In the genomic region with DNA sequence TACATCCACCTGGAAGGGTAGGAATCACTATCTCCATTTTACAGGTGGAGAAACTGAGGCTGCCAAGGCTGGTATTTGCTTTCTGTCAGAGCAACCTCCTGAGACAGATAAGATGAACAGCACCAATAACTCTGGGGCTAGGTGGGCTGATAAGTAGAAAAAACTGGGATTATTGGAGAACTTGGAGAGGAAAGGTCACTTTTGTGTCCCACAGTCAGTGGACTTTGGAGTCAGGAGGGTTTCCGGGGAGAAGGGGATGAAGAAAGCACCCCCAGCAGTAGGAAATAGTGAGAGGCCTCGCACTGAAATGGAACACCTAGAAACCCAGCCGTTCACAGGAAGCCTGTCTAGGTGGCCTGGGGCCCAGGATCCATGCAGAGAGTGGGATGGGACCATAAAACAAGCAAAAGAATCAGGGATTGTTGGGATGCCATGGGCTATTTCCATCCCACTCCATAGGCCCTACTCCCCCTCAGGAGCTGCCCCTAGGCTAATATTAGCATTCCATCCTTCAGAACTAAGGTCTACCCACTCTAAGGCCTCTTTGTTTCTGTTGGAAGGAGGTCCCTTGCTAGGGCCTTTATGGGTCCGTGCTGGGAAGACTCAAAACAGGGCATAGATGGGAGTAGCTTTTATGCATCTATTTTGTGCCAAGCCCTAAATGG, we compare ENCODE assay signal across 1 cellular context.
TF ChIP-seq lines count a peak whose summit lies in the region.

No MANE protein-coding gene starts in this region.

TF ChIP-seq in HepG2, 621 proteins besides CTCF, POLR2A, EP300 and RAD21 (continues in another document):
- TF ChIP-seq ZNF510 (CRISPR knock-in tag; IDR thresholded peaks at IDR 0.05; ENCODE audit: low read depth) (no peak), ZBTB1 (CRISPR knock-in tag; IDR thresholded peaks at IDR 0.05; ENCODE audit: borderline replicate concordance) (no peak), ZNF598 (CRISPR knock-in tag; IDR thresholded peaks at IDR 0.05; ENCODE audit: borderline replicate concordance) (no peak), ZNF350 (CRISPR knock-in tag; IDR thresholded peaks at IDR 0.05; ENCODE audit: borderline replicate concordance, low read depth) (no peak), ZNF678 (CRISPR knock-in tag; IDR thresholded peaks at IDR 0.05) (no peak), PHB2 (IDR thresholded peaks at IDR 0.05; ENCODE audit: partially characterized antibody) (no peak), NAIF1 (CRISPR knock-in tag; IDR thresholded peaks at IDR 0.05; ENCODE audit: borderline replicate concordance) (no peak), SIN3A (IDR thresholded peaks at IDR 0.05; ENCODE audit: borderline replicate concordance, low read depth, low read length) (no peak), TBP (CRISPR knock-in tag; IDR thresholded peaks at IDR 0.05) (no peak), TP53 (CRISPR knock-in tag; conservative IDR thresholded peaks at IDR 0.05) (0 out of 2 replicates have a peak, but pooled peaks have one; percentile 44), ELF4 (CRISPR knock-in tag; IDR thresholded peaks at IDR 0.05; ENCODE audit: borderline replicate concordance) (no peak), HOXD1 (CRISPR knock-in tag; IDR thresholded peaks at IDR 0.05) (0 out of 2 replicates have a peak, but pooled peaks have one; percentile 54), MXD4 (CRISPR knock-in tag; IDR thresholded peaks at IDR 0.05) (0 out of 2 replicates have a peak, but pooled peaks have one; percentile 31), ZFY (CRISPR knock-in tag; IDR thresholded peaks at IDR 0.05) (peak; percentile 53), ZBTB7B (CRISPR knock-in tag; IDR thresholded peaks at IDR 0.05) (peak; percentile 77; the same call in 1 of the 2 replicates), ADNP (CRISPR knock-in tag; IDR thresholded peaks at IDR 0.05) (peak; percentile 62; the same call in 1 of the 2 replicates), EHMT2 (IDR thresholded peaks at IDR 0.05; ENCODE audit: borderline replicate concordance, low read depth, low read length) (0 out of 2 replicates have a peak, but pooled peaks have one; percentile 30), ZNF263 (CRISPR knock-in tag; IDR thresholded peaks at IDR 0.05) (0 out of 2 replicates have a peak, but pooled peaks have one; percentile 25), BRD4 (CRISPR knock-in tag; IDR thresholded peaks at IDR 0.05) (peak; percentile 80), ZNF10 (CRISPR knock-in tag; IDR thresholded peaks at IDR 0.05; ENCODE audit: borderline replicate concordance, low read depth) (no peak), JDP2 (CRISPR knock-in tag; IDR thresholded peaks at IDR 0.05; ENCODE audit: borderline replicate concordance) (no peak), NCOR1 (IDR thresholded peaks at IDR 0.05; ENCODE audit: borderline replicate concordance, low read length) (peak; percentile 59), MYNN (CRISPR knock-in tag; IDR thresholded peaks at IDR 0.05; ENCODE audit: low read depth) (no peak), ZFP1 (CRISPR knock-in tag; IDR thresholded peaks at IDR 0.05) (no peak), NONO (IDR thresholded peaks at IDR 0.05) (no peak), NONO (CRISPR knock-in tag; conservative IDR thresholded peaks at IDR 0.05) (peak; percentile 51; the same call in 1 of the 2 replicates), ZNF275 (CRISPR knock-in tag; IDR thresholded peaks at IDR 0.05; ENCODE audit: borderline replicate concordance) (no peak), LCORL (IDR thresholded peaks at IDR 0.05) (no peak), LCORL (CRISPR knock-in tag; IDR thresholded peaks at IDR 0.05) (peak; percentile 41; the same call in 1 of the 2 replicates), KLF9 (CRISPR knock-in tag; IDR thresholded peaks at IDR 0.05; ENCODE audit: low read depth) (no peak), NR0B2 (CRISPR knock-in tag; IDR thresholded peaks at IDR 0.05) (no peak; the same call in 1 of the 2 replicates), ZNF281 (CRISPR knock-in tag; IDR thresholded peaks at IDR 0.05; ENCODE audit: borderline replicate concordance) (no peak), NR2F6 (IDR thresholded peaks at IDR 0.05) (peak; percentile 52), NR2F6 (CRISPR knock-in tag; IDR thresholded peaks at IDR 0.05) (peak; percentile 61), ZMYM2 (CRISPR knock-in tag; IDR thresholded peaks at IDR 0.05) (0 out of 2 replicates have a peak, but pooled peaks have one; percentile 39), TBX2 (CRISPR knock-in tag; IDR thresholded peaks at IDR 0.05; ENCODE audit: borderline replicate concordance) (peak; percentile 31; the same call in 1 of the 2 replicates), ZNF766 (CRISPR knock-in tag; IDR thresholded peaks at IDR 0.05; ENCODE audit: borderline replicate concordance) (0 out of 2 replicates have a peak, but pooled peaks have one; percentile 60), TEF (CRISPR knock-in tag; IDR thresholded peaks at IDR 0.05) (no peak), ETV5 (CRISPR knock-in tag; IDR thresholded peaks at IDR 0.05; ENCODE audit: borderline replicate concordance) (peak; percentile 60; the same call in 1 of the 2 replicates), ZNF780A (CRISPR knock-in tag; IDR thresholded peaks at IDR 0.05) (no peak), ZNF230 (CRISPR knock-in tag; IDR thresholded peaks at IDR 0.05) (no peak), NR2F2 (IDR thresholded peaks at IDR 0.05; ENCODE audit: borderline replicate concordance, low read depth) (peak; percentile 32; the same call in 1 of the 2 replicates), GABPA (IDR thresholded peaks at IDR 0.05; ENCODE audit: low read depth, low read length) (no peak), GABPA (CRISPR knock-in tag; IDR thresholded peaks at IDR 0.05; ENCODE audit: low read depth) (peak; percentile 36; the same call in 1 of the 2 replicates), ZNF605 (CRISPR knock-in tag; IDR thresholded peaks at IDR 0.05) (no peak)
- TF ChIP-seq, protein P1, sequence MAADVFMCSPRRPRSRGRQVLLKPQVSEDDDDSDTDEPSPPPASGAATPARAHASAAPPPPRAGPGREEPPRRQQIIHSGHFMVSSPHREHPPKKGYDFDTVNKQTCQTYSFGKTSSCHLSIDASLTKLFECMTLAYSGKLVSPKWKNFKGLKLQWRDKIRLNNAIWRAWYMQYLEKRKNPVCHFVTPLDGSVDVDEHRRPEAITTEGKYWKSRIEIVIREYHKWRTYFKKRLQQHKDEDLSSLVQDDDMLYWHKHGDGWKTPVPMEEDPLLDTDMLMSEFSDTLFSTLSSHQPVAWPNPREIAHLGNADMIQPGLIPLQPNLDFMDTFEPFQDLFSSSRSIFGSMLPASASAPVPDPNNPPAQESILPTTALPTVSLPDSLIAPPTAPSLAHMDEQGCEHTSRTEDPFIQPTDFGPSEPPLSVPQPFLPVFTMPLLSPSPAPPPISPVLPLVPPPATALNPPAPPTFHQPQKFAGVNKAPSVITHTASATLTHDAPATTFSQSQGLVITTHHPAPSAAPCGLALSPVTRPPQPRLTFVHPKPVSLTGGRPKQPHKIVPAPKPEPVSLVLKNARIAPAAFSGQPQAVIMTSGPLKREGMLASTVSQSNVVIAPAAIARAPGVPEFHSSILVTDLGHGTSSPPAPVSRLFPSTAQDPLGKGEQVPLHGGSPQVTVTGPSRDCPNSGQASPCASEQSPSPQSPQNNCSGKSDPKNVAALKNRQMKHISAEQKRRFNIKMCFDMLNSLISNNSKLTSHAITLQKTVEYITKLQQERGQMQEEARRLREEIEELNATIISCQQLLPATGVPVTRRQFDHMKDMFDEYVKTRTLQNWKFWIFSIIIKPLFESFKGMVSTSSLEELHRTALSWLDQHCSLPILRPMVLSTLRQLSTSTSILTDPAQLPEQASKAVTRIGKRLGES (CRISPR knock-in tag; IDR thresholded peaks at IDR 0.05; ENCODE audit: borderline replicate concordance) = no peak
- TF ChIP-seq, protein P2, sequence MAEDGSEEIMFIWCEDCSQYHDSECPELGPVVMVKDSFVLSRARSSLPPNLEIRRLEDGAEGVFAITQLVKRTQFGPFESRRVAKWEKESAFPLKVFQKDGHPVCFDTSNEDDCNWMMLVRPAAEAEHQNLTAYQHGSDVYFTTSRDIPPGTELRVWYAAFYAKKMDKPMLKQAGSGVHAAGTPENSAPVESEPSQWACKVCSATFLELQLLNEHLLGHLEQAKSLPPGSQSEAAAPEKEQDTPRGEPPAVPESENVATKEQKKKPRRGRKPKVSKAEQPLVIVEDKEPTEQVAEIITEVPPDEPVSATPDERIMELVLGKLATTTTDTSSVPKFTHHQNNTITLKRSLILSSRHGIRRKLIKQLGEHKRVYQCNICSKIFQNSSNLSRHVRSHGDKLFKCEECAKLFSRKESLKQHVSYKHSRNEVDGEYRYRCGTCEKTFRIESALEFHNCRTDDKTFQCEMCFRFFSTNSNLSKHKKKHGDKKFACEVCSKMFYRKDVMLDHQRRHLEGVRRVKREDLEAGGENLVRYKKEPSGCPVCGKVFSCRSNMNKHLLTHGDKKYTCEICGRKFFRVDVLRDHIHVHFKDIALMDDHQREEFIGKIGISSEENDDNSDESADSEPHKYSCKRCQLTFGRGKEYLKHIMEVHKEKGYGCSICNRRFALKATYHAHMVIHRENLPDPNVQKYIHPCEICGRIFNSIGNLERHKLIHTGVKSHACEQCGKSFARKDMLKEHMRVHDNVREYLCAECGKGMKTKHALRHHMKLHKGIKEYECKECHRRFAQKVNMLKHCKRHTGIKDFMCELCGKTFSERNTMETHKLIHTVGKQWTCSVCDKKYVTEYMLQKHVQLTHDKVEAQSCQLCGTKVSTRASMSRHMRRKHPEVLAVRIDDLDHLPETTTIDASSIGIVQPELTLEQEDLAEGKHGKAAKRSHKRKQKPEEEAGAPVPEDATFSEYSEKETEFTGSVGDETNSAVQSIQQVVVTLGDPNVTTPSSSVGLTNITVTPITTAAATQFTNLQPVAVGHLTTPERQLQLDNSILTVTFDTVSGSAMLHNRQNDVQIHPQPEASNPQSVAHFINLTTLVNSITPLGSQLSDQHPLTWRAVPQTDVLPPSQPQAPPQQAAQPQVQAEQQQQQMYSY (CRISPR knock-in tag; IDR thresholded peaks at IDR 0.05) = 0 out of 2 replicates have a peak, but pooled peaks have one; percentile 27
- TF ChIP-seq, protein P3, sequence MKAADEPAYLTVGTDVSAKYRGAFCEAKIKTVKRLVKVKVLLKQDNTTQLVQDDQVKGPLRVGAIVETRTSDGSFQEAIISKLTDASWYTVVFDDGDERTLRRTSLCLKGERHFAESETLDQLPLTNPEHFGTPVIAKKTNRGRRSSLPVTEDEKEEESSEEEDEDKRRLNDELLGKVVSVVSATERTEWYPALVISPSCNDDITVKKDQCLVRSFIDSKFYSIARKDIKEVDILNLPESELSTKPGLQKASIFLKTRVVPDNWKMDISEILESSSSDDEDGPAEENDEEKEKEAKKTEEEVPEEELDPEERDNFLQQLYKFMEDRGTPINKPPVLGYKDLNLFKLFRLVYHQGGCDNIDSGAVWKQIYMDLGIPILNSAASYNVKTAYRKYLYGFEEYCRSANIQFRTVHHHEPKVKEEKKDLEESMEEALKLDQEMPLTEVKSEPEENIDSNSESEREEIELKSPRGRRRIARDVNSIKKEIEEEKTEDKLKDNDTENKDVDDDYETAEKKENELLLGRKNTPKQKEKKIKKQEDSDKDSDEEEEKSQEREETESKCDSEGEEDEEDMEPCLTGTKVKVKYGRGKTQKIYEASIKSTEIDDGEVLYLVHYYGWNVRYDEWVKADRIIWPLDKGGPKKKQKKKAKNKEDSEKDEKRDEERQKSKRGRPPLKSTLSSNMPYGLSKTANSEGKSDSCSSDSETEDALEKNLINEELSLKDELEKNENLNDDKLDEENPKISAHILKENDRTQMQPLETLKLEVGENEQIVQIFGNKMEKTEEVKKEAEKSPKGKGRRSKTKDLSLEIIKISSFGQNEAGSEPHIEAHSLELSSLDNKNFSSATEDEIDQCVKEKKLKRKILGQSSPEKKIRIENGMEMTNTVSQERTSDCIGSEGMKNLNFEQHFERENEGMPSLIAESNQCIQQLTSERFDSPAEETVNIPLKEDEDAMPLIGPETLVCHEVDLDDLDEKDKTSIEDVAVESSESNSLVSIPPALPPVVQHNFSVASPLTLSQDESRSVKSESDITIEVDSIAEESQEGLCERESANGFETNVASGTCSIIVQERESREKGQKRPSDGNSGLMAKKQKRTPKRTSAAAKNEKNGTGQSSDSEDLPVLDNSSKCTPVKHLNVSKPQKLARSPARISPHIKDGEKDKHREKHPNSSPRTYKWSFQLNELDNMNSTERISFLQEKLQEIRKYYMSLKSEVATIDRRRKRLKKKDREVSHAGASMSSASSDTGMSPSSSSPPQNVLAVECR (CRISPR knock-in tag; IDR thresholded peaks at IDR 0.05; ENCODE audit: borderline replicate concordance) = no peak
